Comparison of ENCODE assay signal across 12 cellular contexts in the genomic region with DNA sequence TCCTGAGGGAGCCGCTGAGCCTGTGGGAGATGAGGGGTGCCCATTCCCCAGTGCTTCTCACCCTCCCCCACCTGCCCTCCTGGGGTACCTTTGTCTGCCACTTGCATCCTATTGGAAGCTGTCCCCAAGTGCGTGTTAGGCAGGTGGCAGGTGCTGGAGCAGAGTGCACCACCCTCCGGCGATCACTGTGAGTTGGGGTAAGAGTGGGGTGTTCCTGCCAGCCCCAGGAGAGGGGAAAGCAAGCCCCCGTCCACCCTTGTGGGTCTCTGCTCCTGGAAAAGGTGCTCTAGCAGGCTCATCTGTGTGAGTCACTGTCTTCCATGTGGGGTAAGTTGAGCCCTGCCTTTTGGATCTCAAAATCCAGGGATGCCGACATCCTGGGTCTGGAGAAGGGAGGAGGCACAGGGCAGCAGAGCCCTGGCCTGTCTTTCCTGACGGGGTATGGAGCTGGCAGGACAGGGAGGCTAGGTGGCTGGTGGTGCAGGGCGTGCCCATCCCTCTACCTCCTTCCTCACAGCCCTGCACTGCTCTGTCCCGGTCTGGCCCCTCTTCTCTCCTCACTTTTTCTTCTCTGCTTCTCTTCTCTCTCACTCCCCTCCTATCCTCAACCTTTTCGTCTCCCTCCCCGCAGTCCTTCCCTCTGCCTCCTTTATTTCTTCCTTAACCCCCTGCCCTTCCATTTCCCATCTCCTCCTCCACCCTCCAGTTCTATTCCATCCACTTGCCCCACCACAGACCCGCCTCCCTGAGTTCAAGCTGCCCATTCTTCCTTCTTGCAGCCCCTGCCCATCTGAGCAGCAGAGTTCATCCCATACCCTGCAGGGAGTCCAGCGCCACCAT. TPM values are rescaled to one million over a fixed set of nuclear protein-coding genes. Genes with fewer than 3 reads are reported as not detected.
DNase-seq lines count a peak whose midpoint lies in the region; ATAC-seq and TF ChIP-seq lines count a peak whose summit lies in the region.
"Had no signal": no experiment of that assay in that cellular context is flagged by ENCODE, and none has a peak within 500 bp of the region (broad histone marks: within the 10 kb centered on the region; RNA-seq: fewer than 3 reads in every experiment).

No MANE protein-coding gene starts in this region.

- TF ChIP-seq CTCF in BE2C (IDR thresholded peaks at IDR 0.05; ENCODE audit: low read depth, low read length) (no peak), HCT116 (IDR thresholded peaks at IDR 0.05 in 2 of 3, conservative IDR thresholded peaks at IDR 0.05 in 1 of 3; ENCODE audit: borderline replicate concordance in 1 of 3, insufficient read depth in 1 of 3, low read depth in 2 of 3, low read length in 2 of 3) (no peak), WTC11 (IDR thresholded peaks at IDR 0.05) (no peak), mesothelial cell of epicardium (IDR thresholded peaks at IDR 0.05; ENCODE audit: unreplicated experiment) (no peak)

- H3K4me1 ChIP-seq in BE2C (peaks cover 50% of the 10 kb centered on the region), HCT116 (ENCODE audit: control insufficient read depth in 1 of 2, insufficient read depth in 2 of 2, low read length in 2 of 2) (peaks cover 48 to 71% of the 10 kb centered on the region in 2 experiments), trophoblast cell (ENCODE audit: control insufficient read depth in 1 of 2, insufficient read depth in 2 of 2, low read length in 2 of 2) (peaks cover 29 to 36% of the 10 kb centered on the region in 2 experiments)

- H3K18ac ChIP-seq in trophoblast cell (ENCODE audit: low read length), result peak overlapping the region; percentile 22

- H3K36me3 ChIP-seq in BE2C, result no peaks in the 10 kb centered on the region
- no peaks in the 10 kb centered on the region for H3K36me3 ChIP-seq in HCT116 (ENCODE audit: control insufficient read depth in 1 of 2, insufficient read depth in 2 of 2, low read length in 2 of 2)
- H3K36me3 ChIP-seq in trophoblast cell (ENCODE audit: control insufficient read depth in 1 of 2, insufficient read depth in 2 of 2, low read length in 2 of 2), result no peaks in the 10 kb centered on the region
- H3K36me3 ChIP-seq: cardiac muscle cell, pancreas, suprapubic skin had no signal

- H3K36me3 Mint-ChIP-seq in WTC11, result no peaks in the 10 kb centered on the region
- no peaks in the 10 kb centered on the region for H3K36me3 Mint-ChIP-seq in mesothelial cell of epicardium
- H3K36me3 Mint-ChIP-seq: CD8-positive, alpha-beta T cell; natural killer cell had no signal

- no peaks in the 10 kb centered on the region for H4K20me1 ChIP-seq in HCT116 (ENCODE audit: insufficient read depth)

- no peak for ATAC-seq in HCT116
- no peak for ATAC-seq in WTC11
- ATAC-seq in HG02981 (IDR thresholded peaks at IDR 0.05; ENCODE audit: unreplicated experiment), result no peak

- H3K9me3 Mint-ChIP-seq in WTC11, result no peaks in the 10 kb centered on the region
- H3K9me3 Mint-ChIP-seq in mesothelial cell of epicardium, result no peaks in the 10 kb centered on the region
- H3K9me3 Mint-ChIP-seq: CD8-positive, alpha-beta T cell; natural killer cell had no signal

- H3K27ac Mint-ChIP-seq in WTC11, result no peak overlapping the region
- no peak overlapping the region for H3K27ac Mint-ChIP-seq in mesothelial cell of epicardium
- H3K27ac Mint-ChIP-seq: CD8-positive, alpha-beta T cell; natural killer cell had no signal

- H3K4me1 Mint-ChIP-seq in WTC11 (peaks cover 12% of the 10 kb centered on the region), mesothelial cell of epicardium (peaks cover 61% of the 10 kb centered on the region)

- no peak overlapping the region for H3K9ac ChIP-seq in HCT116 (ENCODE audit: low read length)
- H3K9ac ChIP-seq in trophoblast cell (ENCODE audit: low read length), result no peak overlapping the region

- H3K27me3 ChIP-seq in BE2C (no peaks in the 10 kb centered on the region), HCT116 (ENCODE audit: insufficient read depth, low read length) (peaks cover 3% of the 10 kb centered on the region), trophoblast cell (ENCODE audit: insufficient read depth, low read length) (no peaks in the 10 kb centered on the region)
- H3K27me3 ChIP-seq: pancreas, suprapubic skin had no signal

- H3K27ac ChIP-seq in HCT116 (ENCODE audit: low read depth, low read length) (no peak overlapping the region), trophoblast cell (ENCODE audit: low read depth, low read length) (no peak overlapping the region)
- H3K27ac ChIP-seq: cardiac muscle cell, suprapubic skin had no signal

- H3K4ac ChIP-seq in trophoblast cell (ENCODE audit: low read depth, low read length), result no peak overlapping the region

- no peaks in the 10 kb centered on the region for H3K9me3 ChIP-seq in BE2C
- H3K9me3 ChIP-seq in HCT116 (ENCODE audit: control insufficient read depth in 1 of 2, insufficient read depth in 1 of 2, low read depth in 1 of 2, low read length in 2 of 2), result no peaks in the 10 kb centered on the region
- H3K9me3 ChIP-seq in trophoblast cell (ENCODE audit: insufficient read depth, low read depth, low read length), result peaks cover 3% of the 10 kb centered on the region
- H3K9me3 ChIP-seq: pancreas, suprapubic skin had no signal

- CTCF ChIA-PET in HCT116 (lab: Charles Lee), result interaction anchor here (0.7 to 2.6 kb wide), 21 partner anchors 7 to 665 kb away, joined by 3 to 17 read pairs (median 4); a partner anchor contains a TSS
- CTCF ChIA-PET in WTC11 (lab: Charles Lee), result interaction anchor here (0.7 to 7.8 kb wide), 41 partner anchors 9 to 490 kb away, joined by 3 to 60 read pairs (median 6); a partner anchor contains a TSS

- H3K79me1 ChIP-seq in trophoblast cell (ENCODE audit: low read length), result peaks cover 39% of the 10 kb centered on the region

- H2BK12ac ChIP-seq in trophoblast cell (ENCODE audit: low read length), result peak overlapping the region; percentile 63

- H4K12ac ChIP-seq in trophoblast cell (ENCODE audit: low read depth, low read length), result no peak overlapping the region

- RAD21 ChIA-PET in HCT116 (lab: Charles Lee; ENCODE audit: low non-redundant PET in 1 of 2, low total read pairs in 2 of 2, uncharacterized antibody in 2 of 2, unreplicated experiment in 2 of 2), result interaction anchor here (0.6 to 1.8 kb wide), 7 partner anchors 19 to 115 kb away, joined by 3 to 7 read pairs (median 3); no protein-coding TSS in a partner anchor

- peak overlapping the region; percentile 67 for H4K91ac ChIP-seq in trophoblast cell (ENCODE audit: low read depth, low read length)

- no peaks in the 10 kb centered on the region for H3K9me2 ChIP-seq in HCT116 (ENCODE audit: insufficient read depth)

- no peak overlapping the region for H3K4me3 ChIP-seq in BE2C (ENCODE audit: low read depth, low read length)
- H3K4me3 ChIP-seq in HCT116 (replicated peaks in 1 of 2; ENCODE audit: low read depth in 1 of 2, low read length in 2 of 2), result no peak overlapping the region
- no peak overlapping the region for H3K4me3 ChIP-seq in trophoblast cell (ENCODE audit: low read depth, low read length)
- H3K4me3 ChIP-seq: cardiac muscle cell, pancreas, suprapubic skin had no signal

- H2AK5ac ChIP-seq in trophoblast cell (ENCODE audit: low read length), result peak overlapping the region; percentile 59

- no peak overlapping the region for H3K23ac ChIP-seq in trophoblast cell (ENCODE audit: low read length)

- DNase-seq in BE2C, result peak; percentile 8
- DNase-seq in HCT116 (ENCODE audit: low read depth, low spot score), result no peak
- DNase-seq in WTC11 (ENCODE audit: low spot score), result peak; percentile 9
- no peak for DNase-seq in trophoblast cell
- no peak for DNase-seq in hippocampal formation (lab: John Stamatoyannopoulos, UW)
- DNase-seq in mesothelial cell of epicardium (ENCODE audit: low spot score in 2 of 2, unreplicated experiment in 2 of 2), result no peak

- intact Hi-C loops in HCT116 (cut with micrococcal nuclease), result loop anchor here (5.0 kb wide), 1 partner anchor 659 kb away; no protein-coding TSS in a partner anchor

- POLR2A ChIA-PET in HCT116 (lab: Charles Lee), result interaction anchor here (0.8 to 2.1 kb wide), 4 partner anchors 26 to 736 kb away, joined by 3 to 12 read pairs (median 3); a partner anchor contains a TSS
- POLR2A ChIA-PET in WTC11 (lab: Charles Lee), result interaction anchor here (1.1 kb wide), 1 partner anchor 32 kb away, joined by 3 read pairs; no protein-coding TSS in a partner anchor

- H4K8ac ChIP-seq in trophoblast cell (ENCODE audit: low read depth, low read length), result no peak overlapping the region

- 100% methylated on average over 2 of the region's 13 CpGs for WGBS in trophoblast cell (ENCODE audit: extremely low coverage, insufficient coverage, insufficient read length)

- H3K4me3 Mint-ChIP-seq in WTC11 (no peak overlapping the region), mesothelial cell of epicardium (no peak overlapping the region)
- H3K4me3 Mint-ChIP-seq: CD8-positive, alpha-beta T cell; natural killer cell had no signal

- H2AFZ ChIP-seq in HCT116 (ENCODE audit: low read depth, low read length, poor library complexity, severe bottlenecking) (no peak overlapping the region), trophoblast cell (ENCODE audit: insufficient read depth, low read length, poor library complexity) (no peak overlapping the region)

- H2BK5ac ChIP-seq in trophoblast cell (ENCODE audit: low read depth, low read length, poor library complexity), result no peak overlapping the region

- no TSS peak for BruUV-seq in HCT116 (replicated peaks; lab: Mats Ljungman, UMichigan)

- no peaks in the 10 kb centered on the region for H3K79me2 ChIP-seq in HCT116 (ENCODE audit: insufficient read depth, low read length)
- H3K79me2 ChIP-seq in trophoblast cell (ENCODE audit: control insufficient read depth, insufficient read depth, low read length, poor library complexity), result peaks cover 2% of the 10 kb centered on the region

- peak overlapping the region; percentile 43 for H2BK120ac ChIP-seq in trophoblast cell (ENCODE audit: insufficient read depth, low read length, poor library complexity)

- H3K4me2 ChIP-seq in HCT116 (ENCODE audit: low read length) (peak overlapping the region; percentile 63), trophoblast cell (ENCODE audit: low read length) (no peak overlapping the region)

- H3K27me3 Mint-ChIP-seq in WTC11 (ENCODE audit: low read depth) (no peaks in the 10 kb centered on the region), mesothelial cell of epicardium (ENCODE audit: low read depth) (peaks cover 4% of the 10 kb centered on the region)

- H3K14ac ChIP-seq in trophoblast cell (ENCODE audit: low read length), result peak overlapping the region; percentile 19

- TF ChIP-seq POLR2A in HCT116 (IDR thresholded peaks at IDR 0.05; ENCODE audit: borderline replicate concordance, extremely low read depth, insufficient read depth, insufficient read length), result no peak

- TF ChIP-seq RAD21 in HCT116 (IDR thresholded peaks at IDR 0.05; ENCODE audit: low read depth), result no peak

RNA-seq across cellular contexts. Expression of a gene that starts 20.1 kb away (rescaled TPM):
- 1.7 TPM for polyA plus RNA-seq in BE2C (2012; ENCODE audit: insufficient read depth, insufficient read length, low read depth)
- total RNA-seq in HCT116 (2021; ENCODE audit: unreplicated experiment) (72.6 TPM), WTC11 (2021) (10.6 to 11.5 TPM (median 11.4 TPM) in 3 replicates), mesothelial cell of epicardium (85.5 to 90.3 TPM (median 86.6 TPM) in 3 replicates)
- 96.4 and 207 TPM in 2 replicates for polyA plus RNA-seq in HCT116 (2012)
- polyA plus RNA-seq in trophoblast cell (2013), result 666 and 746 TPM in 2 replicates
- total RNA-seq: CD8-positive, alpha-beta T cell had no signal

RNA-seq across cellular contexts. Expression of a gene that starts 21.1 kb away (rescaled TPM):
- polyA plus RNA-seq in BE2C (2012; ENCODE audit: insufficient read depth, insufficient read length, low read depth), result 0.52 TPM
- total RNA-seq in HCT116 (2021; ENCODE audit: unreplicated experiment), result 8.8 TPM
- polyA plus RNA-seq in HCT116 (2012), result 14.4 and 24.3 TPM in 2 replicates
- 0.09 to 0.11 TPM (median 0.11 TPM) in 3 replicates for total RNA-seq in WTC11 (2021)
- polyA plus RNA-seq in trophoblast cell (2013), result 26.3 and 28.8 TPM in 2 replicates
- total RNA-seq in mesothelial cell of epicardium, result 2.7 to 3.0 TPM (median 3.0 TPM) in 3 replicates
- total RNA-seq: cardiac muscle cell; CD8-positive, alpha-beta T cell; natural killer cell had no signal
- polyA plus RNA-seq: cardiac muscle cell had no signal

Comparison
In these comparisons a context has a peak if more than half of its experiments do, and no peak if none do; other contexts are left out.
1. DNase-seq: peak in BE2C (single experiment) and WTC11 (single experiment); none in HCT116 (single experiment), trophoblast cell (0 of 2), hippocampal formation (0 of 2) and mesothelial cell of epicardium (0 of 2).